8 cellular contexts compared by ENCODE assay signal in genomic region chr7:98705620-98706019, GRCh38.
"Had no signal": no experiment of that assay in that cellular context is flagged by ENCODE, and none has a peak within 500 bp of the region (broad histone marks: within the 10 kb centered on the region; RNA-seq: fewer than 3 reads in every experiment).

No MANE protein-coding gene starts in this region.

- FAIRE-seq: HepG2 had no signal

- H3K4me3 Mint-ChIP-seq: HFFc6 had no signal

- ATAC-seq: HCT116, HepG2 had no signal

- H3K9me3 ChIP-seq: HAP-1 had no signal

- H3K9me3 Mint-ChIP-seq: HFFc6 had no signal

- H3K27ac ChIP-seq: HL-60 had no signal

- H3K4me1 ChIP-seq: HAP-1 had no signal

- DNase-seq: GOT3, H7, HFFc6, KBM-7 had no signal

- H3K36me3 ChIP-seq: HAP-1 had no signal

- H3K27ac Mint-ChIP-seq: HFFc6 had no signal

- H3K4me3 ChIP-seq: HAP-1 had no signal
